Comparison of ENCODE assay signal across 8 cellular contexts in genomic region chr1:235999259-235999925, GRCh38.
DNase-seq lines count a peak whose midpoint lies in the region; ATAC-seq and TF ChIP-seq lines count a peak whose summit lies in the region.

No MANE protein-coding gene starts in this region.

- peak overlapping the region; percentile 81 to 85 for H3K27ac Mint-ChIP-seq in activated naive CD4-positive, alpha-beta T cell treated with anti-CD3 and anti-CD28 coated beads, Interleukin-2, amount 50 U/mL, for 72 hours
- H3K27ac Mint-ChIP-seq in stimulated activated naive CD8-positive, alpha-beta T cell treated with anti-CD3 and anti-CD28 coated beads, Interleukin-15, amount 100 ng/mL, for 72 hours = peak overlapping the region; percentile 89 to 96

- H3K4me1 Mint-ChIP-seq in stimulated activated naive CD8-positive, alpha-beta T cell treated with anti-CD3 and anti-CD28 coated beads, Interleukin-15, amount 100 ng/mL, for 72 hours = peaks cover 63% of the 10 kb centered on the region

- POLR2A ChIA-PET in RWPE1 (lab: Yijun Ruan, JAX; ENCODE audit: low non-redundant PET) = no interaction called here

- H3K9me3 Mint-ChIP-seq in activated naive CD4-positive, alpha-beta T cell treated with anti-CD3 and anti-CD28 coated beads, Interleukin-2, amount 50 U/mL, for 72 hours = peaks cover 0 to 3% of the 10 kb centered on the region in 2 donors
- no peaks in the 10 kb centered on the region for H3K9me3 Mint-ChIP-seq in stimulated activated naive CD8-positive, alpha-beta T cell treated with anti-CD3 and anti-CD28 coated beads, Interleukin-15, amount 100 ng/mL, for 72 hours

- TF ChIP-seq CTCF in RWPE1 (conservative IDR thresholded peaks at IDR 0.05; ENCODE audit: low read depth) = no peak

- no peak for TF ChIP-seq POLR2A in GM18505 (IDR thresholded peaks at IDR 0.05; ENCODE audit: borderline replicate concordance, extremely low read depth, insufficient read depth, insufficient read length)

- DNase-seq in RWPE1 (ENCODE audit: low spot score) (peak; percentile 81), lung microvascular endothelial cell (ENCODE audit: low read depth in 2 of 2) (peak; percentile 43 to 99), SK-N-DZ (ENCODE audit: low spot score) (no peak)
- DNase-seq in activated naive CD4-positive, alpha-beta T cell treated with anti-CD3 and anti-CD28 coated beads, Interleukin-2, amount 50 U/mL, for 72 hours (ENCODE audit: low spot score in 2 of 2) = peak; percentile 58 to 83
- peak; percentile 60 to 78 for DNase-seq in stimulated activated naive CD8-positive, alpha-beta T cell treated with anti-CD3 and anti-CD28 coated beads, Interleukin-15, amount 100 ng/mL, for 72 hours

- H3K27ac ChIP-seq in RWPE1 = peak overlapping the region; percentile 75

- H3K36me3 Mint-ChIP-seq in activated naive CD4-positive, alpha-beta T cell treated with anti-CD3 and anti-CD28 coated beads, Interleukin-2, amount 50 U/mL, for 72 hours = peaks cover 0 to 4% of the 10 kb centered on the region in 2 donors

- CTCF ChIA-PET in RWPE1 (lab: Yijun Ruan, JAX) = no interaction called here

- H3K4me3 Mint-ChIP-seq in stimulated activated naive CD8-positive, alpha-beta T cell treated with anti-CD3 and anti-CD28 coated beads, Interleukin-15, amount 100 ng/mL, for 72 hours = peak overlapping the region; percentile 60 to 68

- ATAC-seq in GM18505 (IDR thresholded peaks at IDR 0.05; ENCODE audit: unreplicated experiment) = peak; percentile 79
- peak; percentile 66 for ATAC-seq in HG02763 (IDR thresholded peaks at IDR 0.05; ENCODE audit: unreplicated experiment)
- peak; percentile 88 to 92 for ATAC-seq in activated naive CD4-positive, alpha-beta T cell treated with anti-CD3 and anti-CD28 coated beads, Interleukin-2, amount 50 U/mL, for 72 hours
- ATAC-seq in stimulated activated naive CD8-positive, alpha-beta T cell treated with anti-CD3 and anti-CD28 coated beads, Interleukin-15, amount 100 ng/mL, for 72 hours = peak; percentile 91
- ATAC-seq in HG02970 (IDR thresholded peaks at IDR 0.05; ENCODE audit: low FRiP score, unreplicated experiment) = no peak

- H3K27me3 Mint-ChIP-seq in stimulated activated naive CD8-positive, alpha-beta T cell treated with anti-CD3 and anti-CD28 coated beads, Interleukin-15, amount 100 ng/mL, for 72 hours = no peaks in the 10 kb centered on the region
